18 cellular contexts compared by ENCODE assay signal in genomic region chr20:48342822-48343513, GRCh38.
DNase-seq lines count a peak whose midpoint lies in the region; ATAC-seq, FAIRE-seq and TF ChIP-seq lines count a peak whose summit lies in the region.
"Had no signal": no experiment of that assay in that cellular context is flagged by ENCODE, and none has a peak within 500 bp of the region (broad histone marks: within the 10 kb centered on the region; RNA-seq: fewer than 3 reads in every experiment).

No MANE protein-coding gene starts in this region.

- no peak overlapping the region for H3K4ac ChIP-seq in IMR-90 (ENCODE audit: low read depth, low read length)

- no peak for TF ChIP-seq POLR2A in HepG2 (IDR thresholded peaks at IDR 0.05; ENCODE audit: insufficient read depth in 1 of 2, low read depth in 2 of 2, low read length in 2 of 2)
- TF ChIP-seq POLR2A in right lobe of liver (IDR thresholded peaks at IDR 0.05) = no peak
- TF ChIP-seq POLR2A in IMR-90 (IDR thresholded peaks at IDR 0.05; ENCODE audit: low read depth, low read length) = no peak

- H4K91ac ChIP-seq in IMR-90 (ENCODE audit: insufficient read depth, low read depth, low read length) = no peak overlapping the region

- no peak for TF ChIP-seq EP300 in HepG2 (IDR thresholded peaks at IDR 0.05; ENCODE audit: low read depth in 2 of 2, low read length in 2 of 2)
- no peak for TF ChIP-seq EP300 in HepG2 (CRISPR knock-in tag; IDR thresholded peaks at IDR 0.05; ENCODE audit: borderline replicate concordance)

- no peak overlapping the region for H3K27ac ChIP-seq in HepG2 (ENCODE audit: extremely low read length, insufficient read depth, low read length)
- H3K27ac ChIP-seq in right lobe of liver = no peak overlapping the region
- H3K27ac ChIP-seq in IMR-90 (ENCODE audit: insufficient read depth, low read length) = no peak overlapping the region
- no peak overlapping the region for H3K27ac ChIP-seq in aorta (ENCODE audit: low read depth in 1 of 2, low read length in 2 of 2)
- no peak overlapping the region for H3K27ac ChIP-seq in RWPE1

- no peak overlapping the region for H2BK120ac ChIP-seq in IMR-90 (ENCODE audit: low read depth, low read length)

- H2BK15ac ChIP-seq in IMR-90 (ENCODE audit: low read depth, low read length) = no peak overlapping the region

- dilution Hi-C loops in IMR-90 (cut with HindIII; ENCODE audit: low sequenced_read_pairs, unreplicated experiment) = no loop called here

- no peaks in the 10 kb centered on the region for H3K79me2 ChIP-seq in HepG2 (ENCODE audit: insufficient read depth, low read length)

- ATAC-seq in HepG2 (no peak), right lobe of liver (no peak), IMR-90 (ENCODE audit: low read depth) (no peak), aorta (ENCODE audit: low FRiP score) (peak; percentile 23)
- ATAC-seq: GM23338, HCT116 had no signal

- H2AFZ ChIP-seq in HepG2 (ENCODE audit: low read length) (no peak overlapping the region), IMR-90 (replicated peaks; ENCODE audit: low read length, poor library complexity) (peak overlapping the region; percentile 32)
- H2AFZ ChIP-seq: GM23338 had no signal

- H2AK9ac ChIP-seq in IMR-90 (replicated peaks; ENCODE audit: low read depth, low read length, poor library complexity) = peak overlapping the region; percentile 28

- POLR2A ChIA-PET in HepG2 (lab: Yijun Ruan, JAX) = no interaction called here
- POLR2A ChIA-PET in IMR-90 (lab: Charles Lee; ENCODE audit: unreplicated experiment) = no interaction called here
- POLR2A ChIA-PET in RWPE1 (lab: Yijun Ruan, JAX; ENCODE audit: low non-redundant PET) = no interaction called here

- no peak overlapping the region for H3K14ac ChIP-seq in IMR-90 (replicated peaks; ENCODE audit: low read depth, low read length)

- CTCF ChIA-PET in HepG2 (lab: Yijun Ruan, JAX; ENCODE audit: low intra/inter-chr PET ratio, low total read pairs) = no interaction called here
- CTCF ChIA-PET in IMR-90 (lab: Yijun Ruan, JAX) = no interaction called here
- CTCF ChIA-PET in RWPE1 (lab: Yijun Ruan, JAX) = interaction anchor here (0.6 to 1.1 kb wide), 2 partner anchors 277 to 391 kb away, joined by 3 read pairs; no protein-coding TSS in a partner anchor

- no peaks in the 10 kb centered on the region for H3K79me1 ChIP-seq in IMR-90 (ENCODE audit: low read depth in 1 of 2, low read length in 2 of 2)

- no peak overlapping the region for H3K23ac ChIP-seq in IMR-90 (ENCODE audit: low read depth, low read length)

- BruUV-seq in HepG2 (replicated peaks; lab: Mats Ljungman, UMichigan) (no TSS peak), IMR-90 (replicated peaks; lab: Mats Ljungman, UMichigan) (no TSS peak)

- H4K20me1 ChIP-seq in HepG2 (ENCODE audit: insufficient read depth, low read length) (no peaks in the 10 kb centered on the region), IMR-90 (ENCODE audit: insufficient read depth, low read length) (no peaks in the 10 kb centered on the region)

- intact Hi-C loops in HepG2 (cut with micrococcal nuclease; ENCODE audit: unreplicated experiment) (no loop called here), right lobe of liver (cut with DNase I) (no loop called here), IMR-90 (cut with micrococcal nuclease) (no loop called here), aorta (cut with DNase I) (no loop called here)

- in situ Hi-C loops in HepG2 (cut with HindIII; ENCODE audit: extremely low pct_ligation_motif_present, low pct_unique_long_range_greater_than_20kb) (no loop called here), IMR-90 (cut with MboI; ENCODE audit: low sequenced_read_pairs) (no loop called here)

- H3K9me3 ChIP-seq in HepG2 (ENCODE audit: low read length) (no peaks in the 10 kb centered on the region), right lobe of liver (no peaks in the 10 kb centered on the region), IMR-90 (ENCODE audit: control insufficient read depth, insufficient read depth, low read length) (no peaks in the 10 kb centered on the region), aorta (ENCODE audit: control insufficient read depth, low read length) (no peaks in the 10 kb centered on the region)

- H3K9ac ChIP-seq in HepG2 (ENCODE audit: insufficient read depth, low read depth, low read length) (no peak overlapping the region), IMR-90 (ENCODE audit: low read depth, low read length) (no peak overlapping the region)

- no peak for FAIRE-seq in HepG2 (lab: Jason Lieb, UNC)
- FAIRE-seq: A204.1 had no signal

- no peak overlapping the region for H4K8ac ChIP-seq in IMR-90 (ENCODE audit: low read depth in 2 of 2, low read length in 2 of 2)

- TF ChIP-seq RAD21 in HepG2 (CRISPR knock-in tag; IDR thresholded peaks at IDR 0.05) = no peak
- TF ChIP-seq RAD21 in IMR-90 (IDR thresholded peaks at IDR 0.05; ENCODE audit: low read length) = no peak

- no peak overlapping the region for H4K5ac ChIP-seq in IMR-90 (ENCODE audit: low read depth, low read length)

- H3K4me2 ChIP-seq in HepG2 (ENCODE audit: low read depth, low read length) (no peak overlapping the region), IMR-90 (ENCODE audit: low read depth, low read length) (no peak overlapping the region)
- H3K4me2 ChIP-seq: GM23338 had no signal

- DNase-seq in HepG2 (ENCODE audit: low spot score) (no peak), right lobe of liver (no peak), IMR-90 (no peak), islet precursor cell (peak; percentile 32), aorta (no peak), RWPE1 (ENCODE audit: low spot score) (no peak), NCI-H226 (no peak), NCI-H446 treated with DMSO at 0.1 percent for 48 hours (lab: John Stamatoyannopoulos, UW) (no peak)
- DNase-seq: AML-193; Calu3; CD4-positive, alpha-beta memory T cell; DMS79 treated with DMSO at 0.1 percent for 48 hours; GF-D8; H7; KBM-7 had no signal

- no peak overlapping the region for H2AK5ac ChIP-seq in IMR-90 (ENCODE audit: low read depth, low read length)

- H3K9me1 ChIP-seq in IMR-90 (ENCODE audit: insufficient read depth, low read length) = no peaks in the 10 kb centered on the region

- H2BK20ac ChIP-seq in IMR-90 (ENCODE audit: low read depth, low read length) = no peak overlapping the region

- peaks cover 5 to 57% of the 10 kb centered on the region in 2 experiments; a peak in 4 of 5 replicates for H3K27me3 ChIP-seq in HepG2 (ENCODE audit: control insufficient read depth in 1 of 2, insufficient read depth in 2 of 2, low read length in 2 of 2)
- H3K27me3 ChIP-seq in right lobe of liver = no peaks in the 10 kb centered on the region
- peaks cover 26% of the 10 kb centered on the region for H3K27me3 ChIP-seq in IMR-90 (ENCODE audit: control insufficient read depth, insufficient read depth, low read length)
- no peaks in the 10 kb centered on the region for H3K27me3 ChIP-seq in aorta (ENCODE audit: control insufficient read depth in 1 of 2, insufficient read depth in 2 of 2, low read length in 1 of 2)

- H3K18ac ChIP-seq in IMR-90 (ENCODE audit: low read depth, low read length) = no peak overlapping the region

- H3K4me3 ChIP-seq in HepG2 (replicated peaks in 1 of 3; ENCODE audit: insufficient read depth in 1 of 3, low read depth in 2 of 3, low read length in 3 of 3) (no peak overlapping the region), right lobe of liver (no peak overlapping the region), IMR-90 (ENCODE audit: insufficient read depth, low read depth, low read length) (no peak overlapping the region), aorta (ENCODE audit: low read length in 2 of 2) (no peak overlapping the region)
- H3K4me3 ChIP-seq: GM23338 had no signal

- TF ChIP-seq CTCF in HepG2 (CRISPR knock-in tag; IDR thresholded peaks at IDR 0.05) (no peak), right lobe of liver (IDR thresholded peaks at IDR 0.05) (no peak), IMR-90 (conservative IDR thresholded peaks at IDR 0.05; ENCODE audit: low read depth, low read length) (no peak), RWPE1 (conservative IDR thresholded peaks at IDR 0.05; ENCODE audit: low read depth) (no peak)

- no peak overlapping the region for H2BK5ac ChIP-seq in IMR-90 (ENCODE audit: low read depth, low read length, poor library complexity, severe bottlenecking)

- no peak overlapping the region for H3K56ac ChIP-seq in IMR-90 (ENCODE audit: extremely low read depth, insufficient read depth, low read length)

- H3K36me3 ChIP-seq in HepG2 (replicated peaks in 1 of 2; ENCODE audit: control insufficient read depth in 1 of 2, insufficient read depth in 2 of 2, low read length in 2 of 2) (no peaks in the 10 kb centered on the region), right lobe of liver (no peaks in the 10 kb centered on the region), IMR-90 (ENCODE audit: control insufficient read depth, insufficient read depth, low read length) (no peaks in the 10 kb centered on the region), aorta (ENCODE audit: control insufficient read depth in 1 of 2, insufficient read depth in 2 of 2, low read length in 1 of 2) (no peaks in the 10 kb centered on the region)

- WGBS in HepG2 (ENCODE audit: low lambda C conversion rate) = 57% methylated on average over 27 of the region's 28 CpGs
- 77% methylated on average over 12 of the region's 28 CpGs for WGBS in right lobe of liver (ENCODE audit: insufficient coverage, low coverage, low lambda C conversion rate, missing lambda C conversion rate)
- WGBS in IMR-90 (ENCODE audit: extremely low coverage in 2 of 2, insufficient read length in 1 of 2), 2 experiments = 78% methylated on average over 16 of the region's 28 CpGs; no CpG with 5 or more reads in 1 of the 2 experiments
- 93 to 94% methylated on average over 28 of the region's 28 CpGs for WGBS in aorta, 2 donors

- H3K4me1 ChIP-seq in HepG2 (ENCODE audit: insufficient read depth, low read length) (peaks cover 8% of the 10 kb centered on the region), right lobe of liver (no peaks in the 10 kb centered on the region), IMR-90 (ENCODE audit: control insufficient read depth, insufficient read depth, low read length) (peaks cover 2% of the 10 kb centered on the region; the same call in 1 of the 2 replicates), aorta (ENCODE audit: control insufficient read depth in 1 of 2, insufficient read depth in 2 of 2, low read length in 2 of 2) (no peaks in the 10 kb centered on the region)

TF ChIP-seq in HepG2, 621 proteins besides CTCF, POLR2A, EP300 and RAD21 (continues in another document):
- TF ChIP-seq IRX3 (CRISPR knock-in tag; IDR thresholded peaks at IDR 0.05; ENCODE audit: borderline replicate concordance, low read depth) (no peak), ZFY (CRISPR knock-in tag; IDR thresholded peaks at IDR 0.05) (no peak), ZNF251 (CRISPR knock-in tag; IDR thresholded peaks at IDR 0.05) (no peak)

TF ChIP-seq in IMR-90, 13 proteins besides CTCF, POLR2A, EP300 and RAD21 (continues in another document):
- TF ChIP-seq RCOR1 (IDR thresholded peaks at IDR 0.05; ENCODE audit: insufficient replicate concordance, low read length) (no peak), USF2 (IDR thresholded peaks at IDR 0.05; ENCODE audit: low read depth, low read length) (no peak)
